In the genomic region with DNA sequence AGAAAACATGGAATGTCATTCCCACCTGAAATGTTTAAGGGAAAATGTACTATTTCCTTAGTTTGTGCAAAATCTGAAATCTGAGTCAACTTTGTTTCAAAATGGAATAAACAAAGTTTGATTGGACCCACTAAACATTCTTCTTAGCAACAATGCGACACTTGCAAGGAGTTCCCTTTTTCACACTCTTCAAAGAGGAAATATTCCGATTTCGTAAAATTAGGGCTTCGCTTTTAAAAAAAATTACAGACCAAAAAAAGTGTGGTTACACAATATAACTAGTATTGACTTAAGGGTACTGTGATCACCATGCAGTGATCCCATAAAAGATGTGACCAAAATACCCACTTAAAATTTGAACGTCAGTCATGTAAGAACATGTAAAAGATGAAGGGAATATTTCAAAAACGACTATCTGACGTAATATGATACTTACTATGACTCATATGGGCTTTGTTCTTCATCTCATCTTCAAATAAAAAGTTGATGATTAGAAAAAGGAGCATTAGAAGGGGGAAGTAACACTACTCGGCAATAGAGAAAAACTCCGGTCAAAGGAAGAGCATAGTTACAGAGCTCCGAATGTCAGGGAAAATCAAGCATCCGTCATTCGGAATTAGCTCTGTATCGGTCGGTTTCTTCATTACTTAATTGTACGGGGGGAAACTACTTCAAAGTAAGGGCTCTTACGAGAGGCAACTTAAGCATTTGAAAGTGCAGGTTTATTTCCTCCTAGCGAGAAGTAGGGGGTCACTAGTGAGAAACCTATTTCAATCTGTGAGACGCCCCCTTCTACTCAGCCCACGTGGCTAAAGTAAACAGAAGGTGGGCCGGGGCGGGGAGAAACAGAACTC, we compare ENCODE assay signal across 8 cellular contexts. TPM values are rescaled to one million over a fixed set of nuclear protein-coding genes. Genes with fewer than 3 reads are reported as not detected.
DNase-seq lines count a peak whose midpoint lies in the region; ATAC-seq and TF ChIP-seq lines count a peak whose summit lies in the region.

No MANE protein-coding gene starts in this region.

- H3K27ac Mint-ChIP-seq in HFFc6, result peak overlapping the region; percentile 54
- peak overlapping the region; percentile 88 for H3K27ac Mint-ChIP-seq in T-helper 1 cell treated with Interleukin-12 subunit alpha and Interleukin-12 subunit beta and Interleukin-4 antibody, amounts not matched to agents 30 μg/mL and 1 μg/mL, for 36 hours

- no peaks in the 10 kb centered on the region; the same call in 1 of the 2 replicates for H3K27me3 Mint-ChIP-seq in HFFc6 (ENCODE audit: insufficient read depth)
- no peaks in the 10 kb centered on the region for H3K27me3 Mint-ChIP-seq in T-helper 1 cell treated with Interleukin-12 subunit alpha and Interleukin-12 subunit beta and Interleukin-4 antibody, amounts not matched to agents 30 μg/mL and 1 μg/mL, for 36 hours (ENCODE audit: low read depth)

- H3K4me3 ChIP-seq in fibroblast of villous mesenchyme (ENCODE audit: low read depth, low read length) (peak overlapping the region; percentile 92), SJCRH30 (no peak overlapping the region)

- H3K36me3 ChIP-seq in SJCRH30, result no peaks in the 10 kb centered on the region

- no peaks in the 10 kb centered on the region for H3K9me3 ChIP-seq in SJCRH30 (replicated peaks)

- no peak for TF ChIP-seq CTCF in HFFc6 (IDR thresholded peaks at IDR 0.05)
- TF ChIP-seq CTCF in fibroblast of villous mesenchyme (IDR thresholded peaks at IDR 0.05; ENCODE audit: insufficient read depth, low read depth, low read length), result no peak

- intact Hi-C loops in sciatic nerve (cut with DNase I), result no loop called here

- peaks cover 43% of the 10 kb centered on the region for H3K4me1 Mint-ChIP-seq in HFFc6 (ENCODE audit: low read depth)
- H3K4me1 Mint-ChIP-seq in T-helper 1 cell treated with Interleukin-12 subunit alpha and Interleukin-12 subunit beta and Interleukin-4 antibody, amounts not matched to agents 30 μg/mL and 1 μg/mL, for 36 hours (ENCODE audit: low read depth), result peaks cover 24% of the 10 kb centered on the region

- H3K4me1 ChIP-seq in SJCRH30, result peaks cover 2% of the 10 kb centered on the region

- in situ Hi-C loops in G401 (cut with HindIII; ENCODE audit: low sequenced_read_pairs), result no loop called here

- peak; percentile 36 for ATAC-seq in sciatic nerve
- ATAC-seq in HG03520 (IDR thresholded peaks at IDR 0.05; ENCODE audit: unreplicated experiment), result no peak
- no peak for ATAC-seq in GM21367 (IDR thresholded peaks at IDR 0.05; ENCODE audit: unreplicated experiment)

- H3K36me3 Mint-ChIP-seq in HFFc6 (ENCODE audit: low read depth), result peaks cover 8% of the 10 kb centered on the region
- H3K36me3 Mint-ChIP-seq in T-helper 1 cell treated with Interleukin-12 subunit alpha and Interleukin-12 subunit beta and Interleukin-4 antibody, amounts not matched to agents 30 μg/mL and 1 μg/mL, for 36 hours (ENCODE audit: low read depth), result no peaks in the 10 kb centered on the region

- peak overlapping the region; percentile 99 for H3K4me3 Mint-ChIP-seq in HFFc6
- H3K4me3 Mint-ChIP-seq in T-helper 1 cell treated with Interleukin-12 subunit alpha and Interleukin-12 subunit beta and Interleukin-4 antibody, amounts not matched to agents 30 μg/mL and 1 μg/mL, for 36 hours, result peak overlapping the region; percentile 97

- no peak overlapping the region for H3K27ac ChIP-seq in SJCRH30

- no peaks in the 10 kb centered on the region for H3K9me3 Mint-ChIP-seq in HFFc6
- H3K9me3 Mint-ChIP-seq in T-helper 1 cell treated with Interleukin-12 subunit alpha and Interleukin-12 subunit beta and Interleukin-4 antibody, amounts not matched to agents 30 μg/mL and 1 μg/mL, for 36 hours, result no peaks in the 10 kb centered on the region

- H3K27me3 ChIP-seq in SJCRH30, result no peaks in the 10 kb centered on the region

- DNase-seq in G401 (ENCODE audit: low spot score), result peak; percentile 39
- DNase-seq in HFFc6, result no peak
- no peak for DNase-seq in fibroblast of villous mesenchyme (ENCODE audit: low read depth)
- no peak for DNase-seq in sciatic nerve (ENCODE audit: low spot score)
- no peak for DNase-seq in SJCRH30

RNA-seq across cellular contexts. Expression of a gene that starts 1.4 kb away (rescaled TPM):
- total RNA-seq in G401 (2014; rRNA removed; shearing (Covaris generic)), result 3.3 and 6.7 TPM in 2 replicates
- total RNA-seq in HFFc6 (2021; fragmentation: NEBNext Ultra II Directional; extraction: Animal tissue kit (Norgen Biotek cat#: 25700)), result 10 to 100 TPM in 3 of 6 experiments, 1 to 10 TPM in 3; 7.8 to 11.2 (median 9.9) TPM
- total RNA-seq in fibroblast of villous mesenchyme (16.8 and 18.1 TPM in 2 replicates), sciatic nerve (42.0 TPM)
- total RNA-seq in SJCRH30 (2014; rRNA removed; shearing (Covaris generic)), result 22.5 and 25.2 TPM in 2 replicates
